19 cellular contexts compared by ENCODE assay signal in genomic region chr12:123010681-123011080, GRCh38. TPM values are rescaled to one million over a fixed set of nuclear protein-coding genes. Genes with fewer than 3 reads are reported as not detected.
DNase-seq lines count a peak whose midpoint lies in the region; ATAC-seq, FAIRE-seq and TF ChIP-seq lines count a peak whose summit lies in the region.
"Had no signal": no experiment of that assay in that cellular context is flagged by ENCODE, and none has a peak within 500 bp of the region (broad histone marks: within the 10 kb centered on the region; RNA-seq: fewer than 3 reads in every experiment).

No MANE protein-coding gene starts in this region.

- no peak overlapping the region for H4K8ac ChIP-seq in H9 (replicated peaks; ENCODE audit: insufficient read length, low read depth, low read length)

- no peak overlapping the region for H3T11ph ChIP-seq in H9 (ENCODE audit: low read length)

- no peak overlapping the region for H2BK12ac ChIP-seq in H9 (ENCODE audit: insufficient read length, low read depth, low read length)

- H3K9me3 Mint-ChIP-seq in H9 (no peaks in the 10 kb centered on the region), memory B cell (no peaks in the 10 kb centered on the region)
- H3K9me3 Mint-ChIP-seq: CD4-positive, alpha-beta memory T cell had no signal

- H3K36me3 Mint-ChIP-seq in H9 (ENCODE audit: insufficient read depth in 1 of 3, low read depth in 3 of 3), result no peaks in the 10 kb centered on the region; a peak in 1 of 7 replicates
- H3K36me3 Mint-ChIP-seq in memory B cell, result peaks cover 14% of the 10 kb centered on the region

- H3K14ac ChIP-seq in H9 (ENCODE audit: insufficient read depth, low read length), result no peak overlapping the region

- no peaks in the 10 kb centered on the region for H4K20me1 ChIP-seq in H9 (ENCODE audit: control insufficient read depth, insufficient read depth, insufficient read length)

- H3K27ac ChIP-seq in H9 (ENCODE audit: insufficient read length, low read depth, low read length) (no peak overlapping the region), aorta (ENCODE audit: low read depth in 1 of 2, low read length in 2 of 2) (no peak overlapping the region)
- H3K27ac ChIP-seq: C4-2B had no signal

- no peak overlapping the region for H2BK15ac ChIP-seq in H9 (ENCODE audit: low read depth, low read length)

- no peak for DNase-seq in H9
- peak; percentile 5 for DNase-seq in choroid plexus epithelial cell (ENCODE audit: low read depth)
- DNase-seq in memory B cell (ENCODE audit: low spot score in 2 of 2), result no peak
- DNase-seq in DMS 273 (lab: John Stamatoyannopoulos, UW; ENCODE audit: unreplicated experiment), result no peak
- no peak for DNase-seq in midbrain (lab: John Stamatoyannopoulos, UW)
- DNase-seq in frontal cortex (ENCODE audit: low spot score in 2 of 2), result no peak
- no peak for DNase-seq in aorta
- DNase-seq: ACHN; CD4-positive, alpha-beta memory T cell; DMS153; DMS79 treated with DMSO at 0.1 percent for 48 hours; EL; GOT3; IMR-90 had no signal

- no peak overlapping the region for H2BK5ac ChIP-seq in H9 (ENCODE audit: insufficient read length, low read length)

- H3K79me1 ChIP-seq in H9 (ENCODE audit: insufficient read depth, low read depth, low read length, poor library complexity, severe bottlenecking), result no peaks in the 10 kb centered on the region

- H3K56ac ChIP-seq in H9 (ENCODE audit: insufficient read length, low read depth, low read length), result no peak overlapping the region

- no peak overlapping the region for H2AFZ ChIP-seq in H9 (ENCODE audit: low read length)

- H4K91ac ChIP-seq in H9 (ENCODE audit: insufficient read length, low read depth, low read length), result no peak overlapping the region

- no CpG with 5 or more reads among the region's 4 CpGs for WGBS in H9 (ENCODE audit: extremely low coverage, insufficient read length, low lambda C conversion rate)
- WGBS in aorta, 2 donors, result 88 to 93% methylated on average over 4 of the region's 4 CpGs

- ATAC-seq in memory B cell (ENCODE audit: low read depth) (no peak), aorta (ENCODE audit: low FRiP score) (no peak)

- H3K27ac Mint-ChIP-seq in H9, result no peak overlapping the region
- H3K27ac Mint-ChIP-seq in memory B cell, result peak overlapping the region; percentile 57
- H3K27ac Mint-ChIP-seq: B cell had no signal

- no peaks in the 10 kb centered on the region for H3K9me3 ChIP-seq in H9 (ENCODE audit: control insufficient read depth, low read depth, low read length)
- H3K9me3 ChIP-seq in aorta (ENCODE audit: control insufficient read depth, low read length), result no peaks in the 10 kb centered on the region
- H3K9me3 ChIP-seq: HAP-1 had no signal

- H3K4me1 ChIP-seq in H9 (ENCODE audit: insufficient read depth, low read length), result no peaks in the 10 kb centered on the region
- H3K4me1 ChIP-seq in aorta (ENCODE audit: control insufficient read depth in 1 of 2, insufficient read depth in 2 of 2, low read length in 2 of 2), result no peaks in the 10 kb centered on the region
- H3K4me1 ChIP-seq: HAP-1 had no signal

- no peaks in the 10 kb centered on the region for H3K79me2 ChIP-seq in H9 (ENCODE audit: insufficient read depth, low read length)

- H3K27me3 ChIP-seq in H9 (ENCODE audit: insufficient read depth, low read length) (no peaks in the 10 kb centered on the region), aorta (ENCODE audit: control insufficient read depth in 1 of 2, insufficient read depth in 2 of 2, low read length in 1 of 2) (no peaks in the 10 kb centered on the region)

- intact Hi-C loops in aorta (cut with DNase I), result no loop called here

- no peak overlapping the region for H3K18ac ChIP-seq in H9 (ENCODE audit: insufficient read length, low read depth, low read length)

- TF ChIP-seq CTCF in H9 (conservative IDR thresholded peaks at IDR 0.05), result 0 out of 3 replicates have a peak, but pooled peaks have one; percentile 21
- TF ChIP-seq CTCF in choroid plexus epithelial cell (conservative IDR thresholded peaks at IDR 0.05; ENCODE audit: low read depth, low read length), result peak; percentile 16

- no peak overlapping the region for H3K4ac ChIP-seq in H9 (ENCODE audit: low read depth, low read length)

- H3K9ac ChIP-seq in H9 (ENCODE audit: extremely low read depth, insufficient read length, low read length), result no peak overlapping the region

- H3K27me3 Mint-ChIP-seq in H9 (ENCODE audit: low read depth) (peaks cover 2% of the 10 kb centered on the region), memory B cell (no peaks in the 10 kb centered on the region)
- H3K27me3 Mint-ChIP-seq: B cell; CD4-positive, alpha-beta memory T cell had no signal

- H3K23ac ChIP-seq in H9 (ENCODE audit: insufficient read length, low read depth, low read length), result no peak overlapping the region

- H3K36me3 ChIP-seq in aorta (ENCODE audit: control insufficient read depth in 1 of 2, insufficient read depth in 2 of 2, low read length in 1 of 2), result no peaks in the 10 kb centered on the region
- H3K36me3 ChIP-seq: HAP-1 had no signal

- H3K4me3 ChIP-seq in choroid plexus epithelial cell (ENCODE audit: low read depth, low read length) (no peak overlapping the region), aorta (ENCODE audit: low read length in 2 of 2) (no peak overlapping the region)
- H3K4me3 ChIP-seq: HAP-1 had no signal

- no peak overlapping the region for H2AK5ac ChIP-seq in H9 (ENCODE audit: insufficient read length, low read length)

- H3K4me2 ChIP-seq in H9 (ENCODE audit: insufficient read depth, insufficient read length, low read length), result no peak overlapping the region

- no peak overlapping the region for H2BK20ac ChIP-seq in H9 (ENCODE audit: low read depth, low read length, poor library complexity, severe bottlenecking)

- no peak overlapping the region for H2BK120ac ChIP-seq in H9 (ENCODE audit: low read depth, low read length, poor library complexity, severe bottlenecking)

- no peaks in the 10 kb centered on the region for H3K23me2 ChIP-seq in H9 (ENCODE audit: insufficient read length, low read depth, low read length, poor library complexity, severe bottlenecking)

- H3K4me3 Mint-ChIP-seq in H9, result no peak overlapping the region
- no peak overlapping the region for H3K4me3 Mint-ChIP-seq in memory B cell
- H3K4me3 Mint-ChIP-seq: B cell; CD4-positive, alpha-beta memory T cell had no signal

- H3K4me1 Mint-ChIP-seq in H9, result 0 out of 4 replicates have a peak, but pooled peaks cover 0 to 3% of the 10 kb centered on the region in 2 experiments
- no peaks in the 10 kb centered on the region for H3K4me1 Mint-ChIP-seq in memory B cell
- H3K4me1 Mint-ChIP-seq: B cell had no signal

- FAIRE-seq in frontal cortex (lab: Jason Lieb, UNC), result no peak
- FAIRE-seq: G401.6, GM12891 had no signal

- H4K5ac ChIP-seq in H9 (ENCODE audit: insufficient read length, low read depth, low read length), result no peak overlapping the region

RNA-seq across cellular contexts. Expression of gene ARL6IP4, which starts 30.2 kb away (rescaled TPM):
- 124 and 132 TPM in 2 replicates for total RNA-seq in H9 (2021)
- total RNA-seq in frontal cortex, result 24.9 TPM
- 100 to 1,000 TPM; 128 to 156 TPM for total RNA-seq in aorta
- polyA plus RNA-seq in aorta, result 100 to 1,000 TPM; 430 to 511 TPM

RNA-seq across cellular contexts. Expression of gene OGFOD2, which starts 35.6 kb away (rescaled TPM):
- 14.1 and 14.7 TPM in 2 replicates for total RNA-seq in H9 (2021)
- 4.5 TPM for total RNA-seq in frontal cortex
- 10 to 100 TPM in 1 of 2 donors, 1 to 10 TPM in 1; 8.9 to 13.6 TPM for total RNA-seq in aorta
- 10 to 100 TPM; 14.3 to 16.6 TPM for polyA plus RNA-seq in aorta

RNA-seq across cellular contexts. Expression of gene ABCB9, which starts 44.4 kb away (rescaled TPM):
- total RNA-seq in H9 (2021) (3.3 and 4.6 TPM in 2 replicates), frontal cortex (17.5 TPM), aorta (10 to 100 TPM in 1 of 2 donors, 1 to 10 TPM in 1; 5.9 to 13.0 TPM)
- 1 to 10 TPM; 1.1 to 6.6 TPM for polyA plus RNA-seq in aorta
